In the genomic region with DNA sequence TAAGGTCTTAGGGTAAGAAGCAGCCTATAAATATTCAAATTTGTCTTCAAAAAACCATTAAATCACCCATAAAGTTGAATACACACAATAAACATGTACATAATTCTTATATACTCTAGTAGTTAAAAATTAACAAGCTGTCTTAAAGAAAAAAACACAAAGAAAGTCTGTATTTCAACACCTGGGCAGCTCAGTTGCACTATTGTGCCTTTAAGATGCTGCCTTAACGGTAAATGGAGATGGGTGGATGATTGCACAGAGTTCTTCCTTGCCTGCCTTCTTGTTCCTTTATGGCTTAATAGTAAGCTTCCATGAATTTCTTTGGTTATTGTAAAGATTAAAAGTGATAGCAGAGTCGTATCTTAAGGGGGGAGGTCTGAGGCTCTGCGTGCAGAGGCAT, we compare ENCODE assay signal across 16 cellular contexts.
DNase-seq lines count a peak whose midpoint lies in the region; ATAC-seq and TF ChIP-seq lines count a peak whose summit lies in the region.
"Had no signal": no experiment of that assay in that cellular context is flagged by ENCODE, and none has a peak within 500 bp of the region (broad histone marks: within the 10 kb centered on the region; RNA-seq: fewer than 3 reads in every experiment).

No MANE protein-coding gene starts in this region.

- intact Hi-C loops in left colon (cut with DNase I, micrococcal nuclease) = no loop called here

- H3K36me3 Mint-ChIP-seq in activated naive CD8-positive, alpha-beta T cell treated with anti-CD3 and anti-CD28 coated beads for 36 hours = no peaks in the 10 kb centered on the region
- no peaks in the 10 kb centered on the region for H3K36me3 Mint-ChIP-seq in activated CD8-positive, alpha-beta T cell treated with anti-CD3 and anti-CD28 coated beads, Interleukin-2, amount 10 ng/mL, durations not matched to agents 7 days and 5 days (ENCODE audit: low read depth)
- H3K36me3 Mint-ChIP-seq: CD8-positive, alpha-beta T cell had no signal

- H3K4me1 Mint-ChIP-seq in activated naive CD8-positive, alpha-beta T cell treated with anti-CD3 and anti-CD28 coated beads for 36 hours = no peaks in the 10 kb centered on the region
- H3K4me1 Mint-ChIP-seq in activated CD8-positive, alpha-beta T cell treated with anti-CD3 and anti-CD28 coated beads, Interleukin-2, amount 10 ng/mL, durations not matched to agents 7 days and 5 days (ENCODE audit: low read depth) = no peaks in the 10 kb centered on the region
- H3K4me1 Mint-ChIP-seq: B cell had no signal

- no peak overlapping the region for H3K27ac ChIP-seq in HEK293 (ENCODE audit: extremely low read depth, low read depth, low read length)
- H3K27ac ChIP-seq in gastroesophageal sphincter = no peak overlapping the region
- H3K27ac ChIP-seq: A549; BLaER1 treated with 17β-estradiol and CSF1 and Interleukin-3, amounts not matched to agents 10 nM and 100 nM; C4-2B had no signal

- H3K27me3 Mint-ChIP-seq in activated naive CD8-positive, alpha-beta T cell treated with anti-CD3 and anti-CD28 coated beads for 36 hours = no peaks in the 10 kb centered on the region
- H3K27me3 Mint-ChIP-seq in activated CD8-positive, alpha-beta T cell treated with anti-CD3 and anti-CD28 coated beads, Interleukin-2, amount 10 ng/mL, durations not matched to agents 7 days and 5 days (ENCODE audit: low read depth) = no peaks in the 10 kb centered on the region
- H3K27me3 Mint-ChIP-seq: B cell; CD4-positive, alpha-beta T cell had no signal

- TF ChIP-seq CTCF in HEK293 (tag by site-specific recombination; IDR thresholded peaks at IDR 0.05) (no peak), gastroesophageal sphincter (IDR thresholded peaks at IDR 0.05) (no peak)

- WGBS in gastroesophageal sphincter (ENCODE audit: low coverage in 1 of 2), 2 donors = 92 to 94% methylated on average over 2 to 3 of the region's 3 CpGs

- H3K4me3 ChIP-seq in HEK293 (ENCODE audit: low read depth, low read length) (no peak overlapping the region), gastroesophageal sphincter (no peak overlapping the region)
- H3K4me3 ChIP-seq: A549; BLaER1 treated with 17β-estradiol and CSF1 and Interleukin-3, amounts not matched to agents 10 nM and 100 nM had no signal

- TF ChIP-seq POLR2A in gastroesophageal sphincter (IDR thresholded peaks at IDR 0.05) = no peak

- DNase-seq in left colon = no peak
- no peak for DNase-seq in activated naive CD8-positive, alpha-beta T cell treated with anti-CD3 and anti-CD28 coated beads for 36 hours
- no peak for DNase-seq in activated CD8-positive, alpha-beta T cell treated with anti-CD3 and anti-CD28 coated beads, Interleukin-2, amount 10 ng/mL, durations not matched to agents 7 days and 5 days
- DNase-seq: AML-193; Caco-2; Calu3; CD4-positive, alpha-beta T cell; CD8-positive, alpha-beta T cell; DMS79 treated with DMSO at 0.1 percent for 48 hours; GF-D8 had no signal

- peaks cover 3% of the 10 kb centered on the region for H3K9me3 Mint-ChIP-seq in activated naive CD8-positive, alpha-beta T cell treated with anti-CD3 and anti-CD28 coated beads for 36 hours
- peaks cover 8% of the 10 kb centered on the region for H3K9me3 Mint-ChIP-seq in activated CD8-positive, alpha-beta T cell treated with anti-CD3 and anti-CD28 coated beads, Interleukin-2, amount 10 ng/mL, durations not matched to agents 7 days and 5 days (ENCODE audit: insufficient read depth)

- POLR2A ChIA-PET in HEK293 (lab: Yijun Ruan, JAX) = no interaction called here
- POLR2A ChIA-PET in activated CD8-positive, alpha-beta T cell treated with anti-CD3 and anti-CD28 coated beads, Interleukin-2, amount 10 ng/mL, durations not matched to agents 7 days and 5 days (lab: Charles Lee) = no interaction called here

- H3K27me3 ChIP-seq in gastroesophageal sphincter = no peaks in the 10 kb centered on the region
- H3K27me3 ChIP-seq: BLaER1 treated with 17β-estradiol and CSF1 and Interleukin-3, amounts not matched to agents 10 nM and 100 nM had no signal

- no peak overlapping the region for H3K27ac Mint-ChIP-seq in activated naive CD8-positive, alpha-beta T cell treated with anti-CD3 and anti-CD28 coated beads for 36 hours
- H3K27ac Mint-ChIP-seq in activated CD8-positive, alpha-beta T cell treated with anti-CD3 and anti-CD28 coated beads, Interleukin-2, amount 10 ng/mL, durations not matched to agents 7 days and 5 days = no peak overlapping the region
- H3K27ac Mint-ChIP-seq: B cell; CD4-positive, alpha-beta T cell; CD8-positive, alpha-beta T cell had no signal

- no peak overlapping the region for H3K4me3 Mint-ChIP-seq in activated naive CD8-positive, alpha-beta T cell treated with anti-CD3 and anti-CD28 coated beads for 36 hours
- H3K4me3 Mint-ChIP-seq in activated CD8-positive, alpha-beta T cell treated with anti-CD3 and anti-CD28 coated beads, Interleukin-2, amount 10 ng/mL, durations not matched to agents 7 days and 5 days = no peak overlapping the region
- H3K4me3 Mint-ChIP-seq: B cell; CD4-positive, alpha-beta T cell; CD8-positive, alpha-beta T cell had no signal

- H3K36me3 ChIP-seq in HEK293 (ENCODE audit: control insufficient read depth in 2 of 2, insufficient read depth in 1 of 2, low read length in 2 of 2) (peaks cover 0 to 14% of the 10 kb centered on the region in 2 experiments; a peak in 2 of 3 replicates), gastroesophageal sphincter (no peaks in the 10 kb centered on the region)

- CTCF ChIA-PET in HEK293 (lab: Yijun Ruan, JAX) = no interaction called here
- CTCF ChIA-PET in activated CD8-positive, alpha-beta T cell treated with anti-CD3 and anti-CD28 coated beads, Interleukin-2, amount 10 ng/mL, durations not matched to agents 7 days and 5 days (lab: Charles Lee) = no interaction called here

- ATAC-seq in left colon (peak; percentile 83), gastroesophageal sphincter (no peak)
- ATAC-seq in activated CD8-positive, alpha-beta T cell treated with anti-CD3 and anti-CD28 coated beads, Interleukin-2, amount 10 ng/mL, durations not matched to agents 7 days and 5 days = no peak
- ATAC-seq: A549; CD8-positive, alpha-beta T cell had no signal

- no peak for TF ChIP-seq EP300 in gastroesophageal sphincter (IDR thresholded peaks at IDR 0.05)

- H3K9me3 ChIP-seq in HEK293 (ENCODE audit: control insufficient read depth, insufficient read depth, low read depth, low read length) (no peaks in the 10 kb centered on the region), gastroesophageal sphincter (peaks cover 0 to 4% (median 0%) of the 10 kb centered on the region in 3 donors)
- H3K9me3 ChIP-seq: A549, Caco-2 had no signal

- H3K4me1 ChIP-seq in HEK293 (ENCODE audit: control insufficient read depth, insufficient read depth, low read length) = no peaks in the 10 kb centered on the region
- peaks cover 0 to 5% (median 0%) of the 10 kb centered on the region in 3 donors for H3K4me1 ChIP-seq in gastroesophageal sphincter
- H3K4me1 ChIP-seq: A549, Caco-2 had no signal

TF ChIP-seq in HEK293, 187 proteins besides CTCF, POLR2A, EP300 and RAD21:
- TF ChIP-seq ZNF549 (tag by site-specific recombination; IDR thresholded peaks at IDR 0.05) (peak; percentile 56; the same call in 1 of the 2 replicates), SP3 (tag by site-specific recombination; IDR thresholded peaks at IDR 0.05) (no peak), ZNF530 (tag by site-specific recombination; IDR thresholded peaks at IDR 0.05; ENCODE audit: low read depth) (no peak)
- TF ChIP-seq, protein P1, sequence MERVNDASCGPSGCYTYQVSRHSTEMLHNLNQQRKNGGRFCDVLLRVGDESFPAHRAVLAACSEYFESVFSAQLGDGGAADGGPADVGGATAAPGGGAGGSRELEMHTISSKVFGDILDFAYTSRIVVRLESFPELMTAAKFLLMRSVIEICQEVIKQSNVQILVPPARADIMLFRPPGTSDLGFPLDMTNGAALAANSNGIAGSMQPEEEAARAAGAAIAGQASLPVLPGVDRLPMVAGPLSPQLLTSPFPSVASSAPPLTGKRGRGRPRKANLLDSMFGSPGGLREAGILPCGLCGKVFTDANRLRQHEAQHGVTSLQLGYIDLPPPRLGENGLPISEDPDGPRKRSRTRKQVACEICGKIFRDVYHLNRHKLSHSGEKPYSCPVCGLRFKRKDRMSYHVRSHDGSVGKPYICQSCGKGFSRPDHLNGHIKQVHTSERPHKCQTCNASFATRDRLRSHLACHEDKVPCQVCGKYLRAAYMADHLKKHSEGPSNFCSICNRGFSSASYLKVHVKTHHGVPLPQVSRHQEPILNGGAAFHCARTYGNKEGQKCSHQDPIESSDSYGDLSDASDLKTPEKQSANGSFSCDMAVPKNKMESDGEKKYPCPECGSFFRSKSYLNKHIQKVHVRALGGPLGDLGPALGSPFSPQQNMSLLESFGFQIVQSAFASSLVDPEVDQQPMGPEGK (tag by site-specific recombination; IDR thresholded peaks at IDR 0.05) = no peak
